In genomic region chr5:38141665-38142064, GRCh38 we compare ENCODE assay signal across 7 cellular contexts.
"Had no signal": no experiment of that assay in that cellular context is flagged by ENCODE, and none has a peak within 500 bp of the region (broad histone marks: within the 10 kb centered on the region; RNA-seq: fewer than 3 reads in every experiment).

No MANE protein-coding gene starts in this region.

- H3K9ac ChIP-seq: KMS-11 had no signal

- ATAC-seq: K562 had no signal

- H3K4me3 ChIP-seq: K562 had no signal

- DNase-seq: IMR-90, KBM-7, KG1 had no signal

- FAIRE-seq: HTR-8/SVneo, K562 had no signal

- H3K4me2 ChIP-seq: KMS-11 had no signal

- H3K27ac ChIP-seq: HL-60, KMS-11 had no signal
